In genomic region chr1:71046891-71047634, GRCh38 we compare ENCODE assay signal across 8 cellular contexts. TPM values are rescaled to one million over a fixed set of nuclear protein-coding genes. Genes with fewer than 3 reads are reported as not detected.
DNase-seq lines count a peak whose midpoint lies in the region; ATAC-seq and TF ChIP-seq lines count a peak whose summit lies in the region.

No MANE protein-coding gene starts in this region.

- H3K9me3 ChIP-seq in Loucy (ENCODE audit: insufficient read depth, low read depth, low read length) (no peaks in the 10 kb centered on the region), subcutaneous abdominal adipose tissue (ENCODE audit: control insufficient read depth in 5 of 5, low read length in 5 of 5) (no peaks in the 10 kb centered on the region)

- peak overlapping the region; percentile 71 for H3K27ac ChIP-seq in subcutaneous abdominal adipose tissue (ENCODE audit: low read depth, low read length)

- H3K9ac ChIP-seq in Loucy (ENCODE audit: low read depth, low read length, poor library complexity, severe bottlenecking) = peak overlapping the region; percentile 77
- H3K9ac ChIP-seq in subcutaneous abdominal adipose tissue (ENCODE audit: low read length in 5 of 5) = peak overlapping the region; percentile 26 to 82 (median 76)

- peak; percentile 20 for ATAC-seq in left lobe of liver

- peaks cover 15% of the 10 kb centered on the region for H4K20me1 ChIP-seq in Loucy (ENCODE audit: insufficient read depth, low read length, poor library complexity, severe bottlenecking)

- H3K4me1 ChIP-seq in Loucy (ENCODE audit: insufficient read depth, low read length, poor library complexity, severe bottlenecking) (peaks cover 40% of the 10 kb centered on the region), subcutaneous abdominal adipose tissue (ENCODE audit: control insufficient read depth in 5 of 5, insufficient read depth in 5 of 5, low read length in 5 of 5) (peaks cover 0 to 34% (median 28%) of the 10 kb centered on the region in 5 donors)

- DNase-seq in NK-92 treated with Interleukin-12 subunit alpha and Interleukin-12 subunit beta, amount 100 ng/mL, for 24 hours (lab: John Stamatoyannopoulos, UW) = peak; percentile 58
- DNase-seq in NK-92 (lab: John Stamatoyannopoulos, UW; ENCODE audit: unreplicated experiment) (no peak), cardiac fibroblast (ENCODE audit: low read depth in 2 of 2) (no peak), left lobe of liver (ENCODE audit: low spot score) (no peak), SHP77 treated with DMSO at 0.1 percent for 48 hours (lab: John Stamatoyannopoulos, UW) (no peak), middle frontal gyrus (ENCODE audit: extremely low spot score, low spot score) (no peak)

- peaks cover 42% of the 10 kb centered on the region for H3K79me2 ChIP-seq in Loucy (ENCODE audit: insufficient read depth, low read length)

- no peak for TF ChIP-seq CTCF in Loucy (conservative IDR thresholded peaks at IDR 0.05; ENCODE audit: low read length)
- no peak for TF ChIP-seq CTCF in cardiac fibroblast (IDR thresholded peaks at IDR 0.05; ENCODE audit: low read depth, low read length)

- H3K4me3 ChIP-seq in Loucy (ENCODE audit: low read length, poor library complexity, severe bottlenecking) (peak overlapping the region; percentile 90), cardiac fibroblast (replicated peaks in 1 of 2; ENCODE audit: low read depth in 2 of 2, low read length in 2 of 2) (peak overlapping the region; percentile 31 to 34), subcutaneous abdominal adipose tissue (ENCODE audit: low read depth in 1 of 5, low read length in 5 of 5) (peak overlapping the region; percentile 80 to 99 (median 88))

- H3K36me3 ChIP-seq in Loucy (ENCODE audit: insufficient read depth, low read length) (no peaks in the 10 kb centered on the region), subcutaneous abdominal adipose tissue (ENCODE audit: control insufficient read depth in 5 of 5, insufficient read depth in 5 of 5, low read length in 5 of 5) (no peaks in the 10 kb centered on the region)

- no peaks in the 10 kb centered on the region for H3K9me2 ChIP-seq in Loucy (replicated peaks; ENCODE audit: low read depth, low read length)

- H3F3A ChIP-seq in Loucy (ENCODE audit: low read depth) = no peaks in the 10 kb centered on the region

- peak overlapping the region; percentile 96 for H2AFZ ChIP-seq in Loucy (ENCODE audit: low read length)

- H3K4me2 ChIP-seq in Loucy (ENCODE audit: low read depth, low read length, poor library complexity, severe bottlenecking) = peak overlapping the region; percentile 75

- no peaks in the 10 kb centered on the region for H3K27me3 ChIP-seq in Loucy (ENCODE audit: insufficient read depth, low read length, poor library complexity, severe bottlenecking)
- peaks cover 0 to 17% (median 7%) of the 10 kb centered on the region in 5 donors for H3K27me3 ChIP-seq in subcutaneous abdominal adipose tissue (ENCODE audit: control insufficient read depth in 5 of 5, insufficient read depth in 4 of 5, low read length in 5 of 5)

RNA-seq across cellular contexts. Expression of gene PTGER3, which starts 0.6 kb away (rescaled TPM):
- total RNA-seq in left lobe of liver = 0.05 TPM

RNA-seq across cellular contexts. Expression of gene ZRANB2, which starts 33.8 kb away (rescaled TPM):
- total RNA-seq in left lobe of liver = 21.5 TPM

Comparison
In these comparisons a context has a peak if more than half of its experiments do, and no peak if none do; other contexts are left out.
1. H3K4me3 ChIP-seq: peak in every context shown above with its lines; median percentile 90 in Loucy; 88 in subcutaneous abdominal adipose tissue; 32 in cardiac fibroblast.